ENCODE assay signal across 33 cellular contexts in genomic region chr22:27312567-27313507, GRCh38.
DNase-seq lines count a peak whose midpoint lies in the region; ATAC-seq and TF ChIP-seq lines count a peak whose summit lies in the region.
"Had no signal": no experiment of that assay in that cellular context is flagged by ENCODE, and none has a peak within 500 bp of the region (broad histone marks: within the 10 kb centered on the region; RNA-seq: fewer than 3 reads in every experiment).

No MANE protein-coding gene starts in this region.

- no peak overlapping the region for H2BK120ac ChIP-seq in mesendoderm (ENCODE audit: low read depth, low read length)

- H3K36me3 Mint-ChIP-seq in Calu3 (ENCODE audit: insufficient read depth, unreplicated experiment): no peaks in the 10 kb centered on the region
- H3K36me3 Mint-ChIP-seq: activated CD8-positive, alpha-beta memory T cell treated with anti-CD3 and anti-CD28 coated beads, Interleukin-2, amount 10 ng/mL, durations not matched to agents 7 days and 5 days; activated naive CD8-positive, alpha-beta T cell treated with anti-CD3 and anti-CD28 coated beads for 36 hours; immature natural killer cell; type B pancreatic cell had no signal

- H3K4ac ChIP-seq in mesendoderm (ENCODE audit: low read depth, low read length): no peak overlapping the region

- H2BK15ac ChIP-seq in mesendoderm (replicated peaks; ENCODE audit: low read depth): no peak overlapping the region

- peaks cover 9% of the 10 kb centered on the region for H3K4me1 ChIP-seq in left ventricle myocardium inferior
- H3K4me1 ChIP-seq in colonic mucosa: peaks cover 22% of the 10 kb centered on the region
- peaks cover 9% of the 10 kb centered on the region for H3K4me1 ChIP-seq in mesendoderm (ENCODE audit: control insufficient read depth, low read depth, low read length)
- H3K4me1 ChIP-seq in upper lobe of right lung: no peaks in the 10 kb centered on the region

- peak overlapping the region; percentile 53 for H3K56ac ChIP-seq in mesendoderm (ENCODE audit: low read length)

- TF ChIP-seq POLR2A in GM18505 (IDR thresholded peaks at IDR 0.05; ENCODE audit: borderline replicate concordance, extremely low read depth, insufficient read depth, insufficient read length): no peak

- no peaks in the 10 kb centered on the region for H3K36me3 ChIP-seq in left ventricle myocardium inferior
- H3K36me3 ChIP-seq in colonic mucosa: no peaks in the 10 kb centered on the region
- H3K36me3 ChIP-seq in mesendoderm (ENCODE audit: control insufficient read depth, insufficient read depth, low read length): no peaks in the 10 kb centered on the region
- no peaks in the 10 kb centered on the region for H3K36me3 ChIP-seq in upper lobe of right lung
- H3K36me3 ChIP-seq: heart left ventricle had no signal

- TF ChIP-seq CTCF in left ventricle myocardium inferior (IDR thresholded peaks at IDR 0.05; ENCODE audit: borderline replicate concordance): no peak
- TF ChIP-seq CTCF in colonic mucosa (IDR thresholded peaks at IDR 0.05): no peak
- TF ChIP-seq CTCF in upper lobe of right lung (IDR thresholded peaks at IDR 0.05): no peak
- no peak for TF ChIP-seq CTCF in Calu3 (IDR thresholded peaks at IDR 0.05; ENCODE audit: unreplicated experiment)

- H3K27ac ChIP-seq in left ventricle myocardium inferior (replicated peaks) (peak overlapping the region; percentile 21), colonic mucosa (no peak overlapping the region), mesendoderm (ENCODE audit: low read depth, low read length) (no peak overlapping the region), upper lobe of right lung (no peak overlapping the region)
- H3K27ac ChIP-seq: body of pancreas, GM23248, VCaP had no signal

- BruUV-seq in Calu3 (replicated peaks; lab: Mats Ljungman, UMichigan): no TSS peak

- no CpG with 5 or more reads among the region's 17 CpGs for WGBS in mesendoderm (ENCODE audit: extremely low coverage, insufficient coverage, low lambda C conversion rate)

- H3K9me3 Mint-ChIP-seq in Calu3 (ENCODE audit: low read depth, unreplicated experiment): no peaks in the 10 kb centered on the region
- H3K9me3 Mint-ChIP-seq: immature natural killer cell had no signal

- H3K27me3 Mint-ChIP-seq in Calu3 (ENCODE audit: unreplicated experiment): peaks cover 15% of the 10 kb centered on the region

- no peak overlapping the region for H4K5ac ChIP-seq in mesendoderm (ENCODE audit: low read length)

- intact Hi-C loops in left ventricle myocardium inferior (cut with micrococcal nuclease) (no loop called here), Right ventricle myocardium superior (cut with DNase I) (no loop called here), colonic mucosa (cut with DNase I) (no loop called here), upper lobe of right lung (cut with DNase I) (no loop called here), Calu3 (cut with micrococcal nuclease; ENCODE audit: unreplicated experiment) (no loop called here)

- no peak overlapping the region for H4K8ac ChIP-seq in mesendoderm (ENCODE audit: low read depth, low read length)

- H3K23ac ChIP-seq in mesendoderm (ENCODE audit: low read length): no peak overlapping the region

- no peaks in the 10 kb centered on the region for H3K79me2 ChIP-seq in mesendoderm (ENCODE audit: control insufficient read depth, insufficient read depth, low read length)

- no peak overlapping the region for H3K27ac Mint-ChIP-seq in Calu3 (ENCODE audit: unreplicated experiment)
- H3K27ac Mint-ChIP-seq: activated CD4-positive, alpha-beta T cell treated with anti-CD3 and anti-CD28 coated beads, Interleukin-2, amount 10 ng/mL, durations not matched to agents 7 days and 5 days; activated CD8-positive, alpha-beta memory T cell treated with anti-CD3 and anti-CD28 coated beads, Interleukin-2, amount 10 ng/mL, durations not matched to agents 7 days and 5 days; activated naive CD8-positive, alpha-beta T cell treated with anti-CD3 and anti-CD28 coated beads for 36 hours; activated T-helper 2 cell treated with anti-CD3 and anti-CD28 coated beads, Interferon-gamma antibody, Interleukin-2, Interleukin-4, amounts not matched to agents 10 μg/mL and 5 μg/mL and 100 μg/mL, durations not matched to agents 14 hours and 24 hours and 36 hours; B cell; immature natural killer cell; stimulated activated naive CD8-positive, alpha-beta T cell treated with anti-CD3 and anti-CD28 coated beads, Interleukin-15, Interleukin-2, amounts not matched to agents 100 ng/mL and 50 ng/mL, for 24 hours; T-helper 17 cell; type B pancreatic cell had no signal

- H3K9ac ChIP-seq in colonic mucosa (ENCODE audit: low read depth in 2 of 2, low read length in 2 of 2) (no peak overlapping the region), mesendoderm (ENCODE audit: low read length) (no peak overlapping the region)
- H3K9ac ChIP-seq: GM23248 had no signal

- H3K4me3 ChIP-seq in left ventricle myocardium inferior: no peak overlapping the region
- H3K4me3 ChIP-seq in colonic mucosa: no peak overlapping the region
- H3K4me3 ChIP-seq in mesendoderm (ENCODE audit: low read length): no peak overlapping the region
- H3K4me3 ChIP-seq in upper lobe of right lung: no peak overlapping the region
- H3K4me3 ChIP-seq: body of pancreas, GM23248, heart left ventricle, K562 had no signal

- ATAC-seq in Right ventricle myocardium superior (ENCODE audit: poor library complexity) (no peak), upper lobe of right lung (peak; percentile 57), GM18505 (IDR thresholded peaks at IDR 0.05; ENCODE audit: unreplicated experiment) (no peak)
- ATAC-seq: activated CD8-positive, alpha-beta memory T cell treated with anti-CD3 and anti-CD28 coated beads, Interleukin-2, amount 10 ng/mL, durations not matched to agents 7 days and 5 days; body of pancreas; K562; Panc1; T-helper 17 cell had no signal

- CTCF ChIA-PET in Calu3 (lab: Charles Lee): no interaction called here

- H2AK5ac ChIP-seq in mesendoderm (ENCODE audit: low read length): no peak overlapping the region

- H3K4me1 Mint-ChIP-seq in Calu3 (ENCODE audit: low read depth, unreplicated experiment): peaks cover 11% of the 10 kb centered on the region
- H3K4me1 Mint-ChIP-seq: activated CD4-positive, alpha-beta T cell treated with anti-CD3 and anti-CD28 coated beads, Interleukin-2, amount 10 ng/mL, durations not matched to agents 7 days and 5 days; activated CD8-positive, alpha-beta memory T cell treated with anti-CD3 and anti-CD28 coated beads, Interleukin-2, amount 10 ng/mL, durations not matched to agents 7 days and 5 days; activated naive CD8-positive, alpha-beta T cell treated with anti-CD3 and anti-CD28 coated beads for 36 hours; B cell; T-helper 17 cell had no signal

- no peak for DNase-seq in left ventricle myocardium inferior
- DNase-seq in Right ventricle myocardium superior: no peak
- DNase-seq in colonic mucosa: peak; percentile 19
- peak; percentile 16 for DNase-seq in mesendoderm
- no peak for DNase-seq in upper lobe of right lung
- no peak for DNase-seq in AG20443 (ENCODE audit: low spot score)
- no peak for DNase-seq in Calu3
- DNase-seq: activated CD4-positive, alpha-beta T cell treated with anti-CD3 and anti-CD28 coated beads, Interleukin-2, amount 10 ng/mL, durations not matched to agents 7 days and 5 days; activated CD8-positive, alpha-beta memory T cell treated with anti-CD3 and anti-CD28 coated beads, Interleukin-2, amount 10 ng/mL, durations not matched to agents 7 days and 5 days; activated naive CD8-positive, alpha-beta T cell treated with anti-CD3 and anti-CD28 coated beads for 36 hours; body of pancreas; COR-L47; cortex of kidney; DND-41; GM23248; immature natural killer cell; MM.1S; NCI-H1436; NCI-H2107; NCI-H510A; NK-92 treated with Interleukin-12 subunit alpha and Interleukin-12 subunit beta, amount 100 ng/mL, for 24 hours; occipital lobe; stimulated activated CD4-positive, alpha-beta T cell treated with anti-CD3 and anti-CD28 coated beads, Interleukin-12 subunit alpha, Interleukin-12 subunit beta, amount 100 ng/mL, for 4 hours; T-helper 17 cell had no signal

- H3K27me3 ChIP-seq in left ventricle myocardium inferior (ENCODE audit: low read depth) (peaks cover 79% of the 10 kb centered on the region), colonic mucosa (no peaks in the 10 kb centered on the region), mesendoderm (ENCODE audit: insufficient read depth, low read length, poor library complexity) (no peaks in the 10 kb centered on the region), upper lobe of right lung (peaks cover 8% of the 10 kb centered on the region)
- H3K27me3 ChIP-seq: body of pancreas had no signal

- H2BK5ac ChIP-seq in mesendoderm (ENCODE audit: low read length): no peak overlapping the region

- H3K4me2 ChIP-seq in mesendoderm (ENCODE audit: low read length): no peak overlapping the region

- H3K79me1 ChIP-seq in mesendoderm (ENCODE audit: low read length): no peaks in the 10 kb centered on the region

- H3K18ac ChIP-seq in mesendoderm (ENCODE audit: low read length): no peak overlapping the region

- H3K9me3 ChIP-seq in left ventricle myocardium inferior (replicated peaks) (peaks cover 9% of the 10 kb centered on the region), colonic mucosa (no peaks in the 10 kb centered on the region), upper lobe of right lung (no peaks in the 10 kb centered on the region)

- H3K4me3 Mint-ChIP-seq in Calu3 (ENCODE audit: low read depth, unreplicated experiment): no peak overlapping the region
- H3K4me3 Mint-ChIP-seq: activated CD4-positive, alpha-beta T cell treated with anti-CD3 and anti-CD28 coated beads, Interleukin-2, amount 10 ng/mL, durations not matched to agents 7 days and 5 days; activated CD8-positive, alpha-beta memory T cell treated with anti-CD3 and anti-CD28 coated beads, Interleukin-2, amount 10 ng/mL, durations not matched to agents 7 days and 5 days; activated naive CD8-positive, alpha-beta T cell treated with anti-CD3 and anti-CD28 coated beads for 36 hours; B cell; immature natural killer cell; stimulated activated naive CD8-positive, alpha-beta T cell treated with anti-CD3 and anti-CD28 coated beads, Interleukin-15, Interleukin-2, amounts not matched to agents 100 ng/mL and 50 ng/mL, for 24 hours; T-helper 17 cell; type B pancreatic cell had no signal

Comparison
In these comparisons a context has a peak if more than half of its experiments do, and no peak if none do; other contexts are left out.
1. DNase-seq: peak in colonic mucosa (single experiment) and mesendoderm (single experiment); none in left ventricle myocardium inferior (single experiment), Right ventricle myocardium superior (single experiment), upper lobe of right lung (single experiment), AG20443 (single experiment) and Calu3 (single experiment).